Comparison of ENCODE assay signal across 23 cellular contexts in genomic region chr10:79418886-79419595, GRCh38. TPM values are rescaled to one million over a fixed set of nuclear protein-coding genes. Genes with fewer than 3 reads are reported as not detected.
DNase-seq lines count a peak whose midpoint lies in the region; ATAC-seq and TF ChIP-seq lines count a peak whose summit lies in the region.
"Had no signal": no experiment of that assay in that cellular context is flagged by ENCODE, and none has a peak within 500 bp of the region (broad histone marks: within the 10 kb centered on the region; RNA-seq: fewer than 3 reads in every experiment).

No MANE protein-coding gene starts in this region.

- no peaks in the 10 kb centered on the region for H3K27me3 ChIP-seq in heart right ventricle
- no peaks in the 10 kb centered on the region for H3K27me3 ChIP-seq in left ventricle myocardium inferior (ENCODE audit: low read depth)
- no peaks in the 10 kb centered on the region for H3K27me3 ChIP-seq in ovary
- H3K27me3 ChIP-seq: adrenal gland, colonic mucosa had no signal

- H3K9me3 ChIP-seq in heart right ventricle (no peaks in the 10 kb centered on the region), left ventricle myocardium inferior (replicated peaks) (no peaks in the 10 kb centered on the region), ovary (no peaks in the 10 kb centered on the region)
- H3K9me3 ChIP-seq: A549, adrenal gland, colonic mucosa had no signal

- peaks cover 0 to 59% (median 8%) of the 10 kb centered on the region in 9 donors for H3K36me3 ChIP-seq in heart right ventricle
- peaks cover 30% of the 10 kb centered on the region for H3K36me3 ChIP-seq in left ventricle myocardium inferior
- no peaks in the 10 kb centered on the region for H3K36me3 ChIP-seq in ovary
- H3K36me3 ChIP-seq: adrenal gland, colonic mucosa had no signal

- H3K27ac ChIP-seq in heart right ventricle: peak overlapping the region in 2 of 10 donors; percentile 11 to 25
- H3K27ac ChIP-seq in left ventricle myocardium inferior (replicated peaks): peak overlapping the region; percentile 40
- H3K27ac ChIP-seq in ovary: no peak overlapping the region
- H3K27ac ChIP-seq: A549, colonic mucosa, PC-9 had no signal

- ATAC-seq in left cardiac atrium (no peak), heart right ventricle (no peak), GM21381 (IDR thresholded peaks at IDR 0.05; ENCODE audit: unreplicated experiment) (no peak)
- ATAC-seq: A549; effector memory CD8-positive, alpha-beta T cell had no signal

- H3K4me1 ChIP-seq in heart right ventricle (peaks cover under 1 to 79% (median 24%) of the 10 kb centered on the region in 9 donors), left ventricle myocardium inferior (peaks cover 6% of the 10 kb centered on the region), ovary (ENCODE audit: insufficient read depth) (peaks cover 17% of the 10 kb centered on the region)
- H3K4me1 ChIP-seq: A549, colonic mucosa had no signal

- TF ChIP-seq CTCF in heart right ventricle (IDR thresholded peaks at IDR 0.05): no peak
- no peak for TF ChIP-seq CTCF in left ventricle myocardium inferior (IDR thresholded peaks at IDR 0.05; ENCODE audit: borderline replicate concordance)
- no peak for TF ChIP-seq CTCF in ovary (IDR thresholded peaks at IDR 0.05)

- H3K4me3 ChIP-seq in heart right ventricle: no peak overlapping the region
- no peak overlapping the region for H3K4me3 ChIP-seq in left ventricle myocardium inferior
- no peak overlapping the region for H3K4me3 ChIP-seq in ovary
- H3K4me3 ChIP-seq: A549, adrenal gland, colonic mucosa, PC-9 had no signal

- WGBS in heart right ventricle, 2 donors: 93% methylated on average over 13 of the region's 13 CpGs
- WGBS in ovary, 3 donors: 88 to 93% (median 92%) methylated on average over 13 of the region's 13 CpGs

- TF ChIP-seq POLR2A in ovary (IDR thresholded peaks at IDR 0.05): no peak

- intact Hi-C loops in left cardiac atrium (cut with DNase I) (no loop called here), heart right ventricle (cut with DNase I) (no loop called here), left ventricle myocardium inferior (cut with micrococcal nuclease) (no loop called here), ovary (cut with DNase I) (no loop called here)

- DNase-seq in left cardiac atrium (peak; percentile 8), heart right ventricle (no peak), left ventricle myocardium inferior (no peak), ovary (peak in 3 of 5 donors; percentile 12 to 24 (median 16)), G401 (ENCODE audit: low spot score) (no peak), T1000 (lab: John Stamatoyannopoulos, UW) (no peak)
- no peak for DNase-seq in stimulated activated naive CD4-positive, alpha-beta T cell treated with Interleukin-2 at 50 U/mL for 16 hours (lab: John Stamatoyannopoulos, UW)
- DNase-seq: activated CD4-positive, alpha-beta T cell treated with anti-CD3 and anti-CD28 coated beads, Interleukin-2, amount 50 U/mL, for 1 hour; activated naive CD4-positive, alpha-beta T cell treated with Interleukin-2 at 50 U/mL for 16 hours; colonic mucosa; DMS153; effector memory CD8-positive, alpha-beta T cell; foreskin fibroblast; GOT3; NCI-H526; NK-92 treated with Interleukin-12 subunit alpha and Interleukin-12 subunit beta, amount 100 ng/mL, for 24 hours; PC-9; SHP77 treated with DMSO at 0.1 percent for 48 hours; stimulated activated CD4-positive, alpha-beta T cell treated with anti-CD3 and anti-CD28 coated beads, Interleukin-2, amount 100 ng/mL, for 48 hours; T-helper 9 cell had no signal

- in situ Hi-C loops in G401 (cut with HindIII; ENCODE audit: low sequenced_read_pairs): no loop called here

- TF ChIP-seq EP300 in ovary (IDR thresholded peaks at IDR 0.05): no peak

RNA-seq across cellular contexts. Expression of gene ZCCHC24, which starts 26.4 kb away (rescaled TPM):
- total RNA-seq in left cardiac atrium (10 to 100 TPM; 52.9 to 56.6 TPM), heart right ventricle (10 to 100 TPM; 32.0 to 59.0 (median 49.0) TPM), left ventricle myocardium inferior (47.5 TPM), ovary (10 to 100 TPM; 21.6 to 92.1 (median 72.0) TPM)
- polyA plus RNA-seq in heart right ventricle (10 to 100 TPM; 19.3 to 22.4 TPM), ovary (10 to 100 TPM; 33.5 to 35.9 TPM)
- 6.8 and 10.8 TPM in 2 replicates for total RNA-seq in G401 (2014; rRNA removed; shearing (Covaris generic))

Comparison
In these comparisons a context has a peak if more than half of its experiments do, and no peak if none do; other contexts are left out.
1. DNase-seq: peak in left cardiac atrium (single experiment) and ovary (3 of 5); none in heart right ventricle (0 of 2), left ventricle myocardium inferior (single experiment), stimulated activated naive CD4-positive, alpha-beta T cell treated with Interleukin-2 at 50 U/mL for 16 hours (single experiment), G401 (single experiment) and T1000 (single experiment).